In the genomic region with DNA sequence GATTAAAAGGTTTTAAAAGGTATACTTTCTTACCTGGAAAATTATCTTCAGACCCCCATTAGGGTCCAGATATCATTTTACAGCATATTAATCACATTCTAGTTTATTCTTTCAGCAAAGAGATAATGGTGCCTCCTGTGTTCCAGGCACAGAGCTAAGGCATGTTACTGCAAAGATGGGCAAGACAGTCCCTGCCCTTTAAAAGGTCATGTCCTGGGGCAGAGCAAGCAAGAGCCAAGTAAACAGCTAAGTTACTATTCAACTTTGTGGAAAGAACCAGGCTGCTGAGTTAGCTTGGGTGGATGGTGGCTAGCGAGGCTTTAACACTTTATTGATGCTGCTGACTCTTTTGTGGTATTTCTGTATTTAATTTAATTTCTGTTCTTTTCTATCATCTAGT, we compare ENCODE assay signal across 1 cellular context.
TF ChIP-seq lines count a peak whose summit lies in the region.

No MANE protein-coding gene starts in this region.

TF ChIP-seq in HepG2, 621 proteins besides CTCF, POLR2A, EP300 and RAD21 (continued from another document):
- TF ChIP-seq, protein P1, sequence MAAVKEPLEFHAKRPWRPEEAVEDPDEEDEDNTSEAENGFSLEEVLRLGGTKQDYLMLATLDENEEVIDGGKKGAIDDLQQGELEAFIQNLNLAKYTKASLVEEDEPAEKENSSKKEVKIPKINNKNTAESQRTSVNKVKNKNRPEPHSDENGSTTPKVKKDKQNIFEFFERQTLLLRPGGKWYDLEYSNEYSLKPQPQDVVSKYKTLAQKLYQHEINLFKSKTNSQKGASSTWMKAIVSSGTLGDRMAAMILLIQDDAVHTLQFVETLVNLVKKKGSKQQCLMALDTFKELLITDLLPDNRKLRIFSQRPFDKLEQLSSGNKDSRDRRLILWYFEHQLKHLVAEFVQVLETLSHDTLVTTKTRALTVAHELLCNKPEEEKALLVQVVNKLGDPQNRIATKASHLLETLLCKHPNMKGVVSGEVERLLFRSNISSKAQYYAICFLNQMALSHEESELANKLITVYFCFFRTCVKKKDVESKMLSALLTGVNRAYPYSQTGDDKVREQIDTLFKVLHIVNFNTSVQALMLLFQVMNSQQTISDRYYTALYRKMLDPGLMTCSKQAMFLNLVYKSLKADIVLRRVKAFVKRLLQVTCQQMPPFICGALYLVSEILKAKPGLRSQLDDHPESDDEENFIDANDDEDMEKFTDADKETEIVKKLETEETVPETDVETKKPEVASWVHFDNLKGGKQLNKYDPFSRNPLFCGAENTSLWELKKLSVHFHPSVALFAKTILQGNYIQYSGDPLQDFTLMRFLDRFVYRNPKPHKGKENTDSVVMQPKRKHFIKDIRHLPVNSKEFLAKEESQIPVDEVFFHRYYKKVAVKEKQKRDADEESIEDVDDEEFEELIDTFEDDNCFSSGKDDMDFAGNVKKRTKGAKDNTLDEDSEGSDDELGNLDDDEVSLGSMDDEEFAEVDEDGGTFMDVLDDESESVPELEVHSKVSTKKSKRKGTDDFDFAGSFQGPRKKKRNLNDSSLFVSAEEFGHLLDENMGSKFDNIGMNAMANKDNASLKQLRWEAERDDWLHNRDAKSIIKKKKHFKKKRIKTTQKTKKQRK (IDR thresholded peaks at IDR 0.05; ENCODE audit: low read length), result no peak
- TF ChIP-seq ZNF225 (CRISPR knock-in tag; IDR thresholded peaks at IDR 0.05), result no peak
- no peak for TF ChIP-seq KAT2B (IDR thresholded peaks at IDR 0.05; ENCODE audit: borderline replicate concordance, low read depth, low read length)
- no peak for TF ChIP-seq ZNF569 (CRISPR knock-in tag; IDR thresholded peaks at IDR 0.05; ENCODE audit: borderline replicate concordance)
- TF ChIP-seq NCOA2 (CRISPR knock-in tag; IDR thresholded peaks at IDR 0.05), result peak; percentile 53; the same call in 1 of the 2 replicates
- peak; percentile 92 for TF ChIP-seq FOXO1 (CRISPR knock-in tag; IDR thresholded peaks at IDR 0.05)
- no peak for TF ChIP-seq HIVEP1 (CRISPR knock-in tag; IDR thresholded peaks at IDR 0.05)
- no peak for TF ChIP-seq ATAD3A (CRISPR knock-in tag; IDR thresholded peaks at IDR 0.05)
- TF ChIP-seq CBFB (CRISPR knock-in tag; IDR thresholded peaks at IDR 0.05), result no peak
- TF ChIP-seq SMAD9 (CRISPR knock-in tag; IDR thresholded peaks at IDR 0.05), result no peak
- no peak for TF ChIP-seq TMF1 (CRISPR knock-in tag; IDR thresholded peaks at IDR 0.05; ENCODE audit: low read depth)
- no peak for TF ChIP-seq ZFP36L2 (CRISPR knock-in tag; IDR thresholded peaks at IDR 0.05)
- TF ChIP-seq, protein P2, sequence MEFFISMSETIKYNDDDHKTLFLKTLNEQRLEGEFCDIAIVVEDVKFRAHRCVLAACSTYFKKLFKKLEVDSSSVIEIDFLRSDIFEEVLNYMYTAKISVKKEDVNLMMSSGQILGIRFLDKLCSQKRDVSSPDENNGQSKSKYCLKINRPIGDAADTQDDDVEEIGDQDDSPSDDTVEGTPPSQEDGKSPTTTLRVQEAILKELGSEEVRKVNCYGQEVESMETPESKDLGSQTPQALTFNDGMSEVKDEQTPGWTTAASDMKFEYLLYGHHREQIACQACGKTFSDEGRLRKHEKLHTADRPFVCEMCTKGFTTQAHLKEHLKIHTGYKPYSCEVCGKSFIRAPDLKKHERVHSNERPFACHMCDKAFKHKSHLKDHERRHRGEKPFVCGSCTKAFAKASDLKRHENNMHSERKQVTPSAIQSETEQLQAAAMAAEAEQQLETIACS (CRISPR knock-in tag; IDR thresholded peaks at IDR 0.05), result no peak
- TF ChIP-seq HNRNPUL1 (IDR thresholded peaks at IDR 0.05; ENCODE audit: low read depth, low read length), result no peak
- TF ChIP-seq, protein P3, sequence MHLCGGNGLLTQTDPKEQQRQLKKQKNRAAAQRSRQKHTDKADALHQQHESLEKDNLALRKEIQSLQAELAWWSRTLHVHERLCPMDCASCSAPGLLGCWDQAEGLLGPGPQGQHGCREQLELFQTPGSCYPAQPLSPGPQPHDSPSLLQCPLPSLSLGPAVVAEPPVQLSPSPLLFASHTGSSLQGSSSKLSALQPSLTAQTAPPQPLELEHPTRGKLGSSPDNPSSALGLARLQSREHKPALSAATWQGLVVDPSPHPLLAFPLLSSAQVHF (CRISPR knock-in tag; IDR thresholded peaks at IDR 0.05), result no peak
- peak; percentile 63; the same call in 1 of the 2 replicates for TF ChIP-seq HDAC1 (CRISPR knock-in tag; IDR thresholded peaks at IDR 0.05)
- TF ChIP-seq ZFYVE20 (CRISPR knock-in tag; IDR thresholded peaks at IDR 0.05; ENCODE audit: borderline replicate concordance, low read depth), result no peak
- TF ChIP-seq, protein P4, sequence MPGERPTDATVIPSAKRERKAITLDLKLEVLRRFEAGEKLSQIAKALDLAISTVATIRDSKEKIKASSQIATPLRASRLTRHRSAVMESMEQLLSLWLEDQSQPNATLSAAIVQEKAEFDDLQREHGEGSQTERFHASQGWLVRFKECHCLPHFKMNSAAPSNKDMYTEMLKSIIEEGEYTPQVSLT (CRISPR knock-in tag; IDR thresholded peaks at IDR 0.05; ENCODE audit: borderline replicate concordance, low read depth), result no peak
- TF ChIP-seq ETV6 (CRISPR knock-in tag; conservative IDR thresholded peaks at IDR 0.05), result no peak
- TF ChIP-seq, protein P5, sequence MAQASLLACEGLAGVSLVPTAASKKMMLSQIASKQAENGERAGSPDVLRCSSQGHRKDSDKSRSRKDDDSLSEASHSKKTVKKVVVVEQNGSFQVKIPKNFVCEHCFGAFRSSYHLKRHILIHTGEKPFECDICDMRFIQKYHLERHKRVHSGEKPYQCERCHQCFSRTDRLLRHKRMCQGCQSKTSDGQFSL (CRISPR knock-in tag; IDR thresholded peaks at IDR 0.05), result no peak
- peak; percentile 51; the same call in 1 of the 2 replicates for TF ChIP-seq KDM6A (CRISPR knock-in tag; IDR thresholded peaks at IDR 0.05; ENCODE audit: low read depth)
- peak; percentile 93 for TF ChIP-seq GATAD2A (CRISPR knock-in tag; IDR thresholded peaks at IDR 0.05)
- no peak for TF ChIP-seq ZNF703 (CRISPR knock-in tag; IDR thresholded peaks at IDR 0.05; ENCODE audit: borderline replicate concordance)
- no peak for TF ChIP-seq SOX6 (IDR thresholded peaks at IDR 0.05)
- peak; percentile 63 for TF ChIP-seq SOX6 (CRISPR knock-in tag; IDR thresholded peaks at IDR 0.05)
- TF ChIP-seq ZBTB3 (CRISPR knock-in tag; IDR thresholded peaks at IDR 0.05; ENCODE audit: borderline replicate concordance, low read depth), result no peak
- peak; percentile 62 for TF ChIP-seq TEAD3 (CRISPR knock-in tag; optimal IDR thresholded peaks at IDR 0.05; ENCODE audit: borderline replicate concordance)
- no peak for TF ChIP-seq NKX3-1 (CRISPR knock-in tag; IDR thresholded peaks at IDR 0.05)
- TF ChIP-seq EED (CRISPR knock-in tag; IDR thresholded peaks at IDR 0.05), result no peak
- TF ChIP-seq TGIF2 (CRISPR knock-in tag; IDR thresholded peaks at IDR 0.05), result no peak
- 0 out of 2 replicates have a peak, but pooled peaks have one; percentile 45 for TF ChIP-seq ZNF878 (CRISPR knock-in tag; IDR thresholded peaks at IDR 0.05)
- no peak for TF ChIP-seq ZNF256 (CRISPR knock-in tag; conservative IDR thresholded peaks at IDR 0.05)
- no peak for TF ChIP-seq RORA (CRISPR knock-in tag; IDR thresholded peaks at IDR 0.05)
- no peak for TF ChIP-seq ZZZ3 (CRISPR knock-in tag; IDR thresholded peaks at IDR 0.05; ENCODE audit: borderline replicate concordance)
- TF ChIP-seq ZBTB20 (CRISPR knock-in tag; IDR thresholded peaks at IDR 0.05; ENCODE audit: borderline replicate concordance, low read depth), result no peak
- peak; percentile 52; the same call in 1 of the 2 replicates for TF ChIP-seq KAT8 (CRISPR knock-in tag; IDR thresholded peaks at IDR 0.05)
- TF ChIP-seq MLLT10 (CRISPR knock-in tag; IDR thresholded peaks at IDR 0.05), result no peak
- TF ChIP-seq ZFP62 (CRISPR knock-in tag; IDR thresholded peaks at IDR 0.05), result no peak
- TF ChIP-seq CENPX (CRISPR knock-in tag; IDR thresholded peaks at IDR 0.05), result no peak
- TF ChIP-seq MED8 (CRISPR knock-in tag; IDR thresholded peaks at IDR 0.05; ENCODE audit: insufficient replicate concordance), result no peak
- TF ChIP-seq, protein P6, sequence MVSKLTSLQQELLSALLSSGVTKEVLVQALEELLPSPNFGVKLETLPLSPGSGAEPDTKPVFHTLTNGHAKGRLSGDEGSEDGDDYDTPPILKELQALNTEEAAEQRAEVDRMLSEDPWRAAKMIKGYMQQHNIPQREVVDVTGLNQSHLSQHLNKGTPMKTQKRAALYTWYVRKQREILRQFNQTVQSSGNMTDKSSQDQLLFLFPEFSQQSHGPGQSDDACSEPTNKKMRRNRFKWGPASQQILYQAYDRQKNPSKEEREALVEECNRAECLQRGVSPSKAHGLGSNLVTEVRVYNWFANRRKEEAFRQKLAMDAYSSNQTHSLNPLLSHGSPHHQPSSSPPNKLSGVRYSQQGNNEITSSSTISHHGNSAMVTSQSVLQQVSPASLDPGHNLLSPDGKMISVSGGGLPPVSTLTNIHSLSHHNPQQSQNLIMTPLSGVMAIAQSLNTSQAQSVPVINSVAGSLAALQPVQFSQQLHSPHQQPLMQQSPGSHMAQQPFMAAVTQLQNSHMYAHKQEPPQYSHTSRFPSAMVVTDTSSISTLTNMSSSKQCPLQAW (CRISPR knock-in tag; IDR thresholded peaks at IDR 0.05), result peak; percentile 48; the same call in 1 of the 2 replicates
- 0 out of 2 replicates have a peak, but pooled peaks have one; percentile 21 for TF ChIP-seq HNRNPL (IDR thresholded peaks at IDR 0.05; ENCODE audit: low read depth, low read length)
- peak; percentile 60 for TF ChIP-seq BCL6 (CRISPR knock-in tag; IDR thresholded peaks at IDR 0.05)
- TF ChIP-seq POGZ (CRISPR knock-in tag; IDR thresholded peaks at IDR 0.05), result peak; percentile 95
- TF ChIP-seq, protein P7, sequence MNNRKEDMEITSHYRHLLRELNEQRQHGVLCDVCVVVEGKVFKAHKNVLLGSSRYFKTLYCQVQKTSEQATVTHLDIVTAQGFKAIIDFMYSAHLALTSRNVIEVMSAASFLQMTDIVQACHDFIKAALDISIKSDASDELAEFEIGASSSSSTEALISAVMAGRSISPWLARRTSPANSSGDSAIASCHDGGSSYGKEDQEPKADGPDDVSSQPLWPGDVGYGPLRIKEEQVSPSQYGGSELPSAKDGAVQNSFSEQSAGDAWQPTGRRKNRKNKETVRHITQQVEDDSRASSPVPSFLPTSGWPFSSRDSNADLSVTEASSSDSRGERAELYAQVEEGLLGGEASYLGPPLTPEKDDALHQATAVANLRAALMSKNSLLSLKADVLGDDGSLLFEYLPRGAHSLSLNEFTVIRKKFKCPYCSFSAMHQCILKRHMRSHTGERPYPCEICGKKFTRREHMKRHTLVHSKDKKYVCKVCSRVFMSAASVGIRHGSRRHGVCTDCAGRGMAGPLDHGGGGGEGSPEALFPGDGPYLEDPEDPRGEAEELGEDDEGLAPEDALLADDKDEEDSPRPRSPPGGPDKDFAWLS (CRISPR knock-in tag; IDR thresholded peaks at IDR 0.05; ENCODE audit: borderline replicate concordance), result no peak
- TF ChIP-seq ARNTL (CRISPR knock-in tag; IDR thresholded peaks at IDR 0.05), result no peak
- no peak for TF ChIP-seq FOSL1 (CRISPR knock-in tag; IDR thresholded peaks at IDR 0.05; ENCODE audit: borderline replicate concordance)
- TF ChIP-seq SRF (IDR thresholded peaks at IDR 0.05; ENCODE audit: low read depth, low read length), result peak; percentile 61; the same call in 1 of the 2 replicates
